Comparison of ENCODE assay signal across 9 cellular contexts in genomic region chr21:39063517-39063916, GRCh38.
"Had no signal": no experiment of that assay in that cellular context is flagged by ENCODE, and none has a peak within 500 bp of the region (broad histone marks: within the 10 kb centered on the region; RNA-seq: fewer than 3 reads in every experiment).

No MANE protein-coding gene starts in this region.

- H3K9me3 ChIP-seq: HAP-1 had no signal

- H3K36me3 ChIP-seq: HAP-1 had no signal

- H3K36me3 Mint-ChIP-seq: IgD-negative memory B cell had no signal

- H3K9ac ChIP-seq: GM23248 had no signal

- H3K4me1 ChIP-seq: HAP-1 had no signal

- FAIRE-seq: HepG2 had no signal

- H3K27ac Mint-ChIP-seq: HFFc6, IgD-negative memory B cell had no signal

- DNase-seq: GM23248, GOT3, H7, HFFc6, KBM-7 had no signal

- H3K4me3 Mint-ChIP-seq: HFFc6, IgD-negative memory B cell had no signal

- H3K4me3 ChIP-seq: GM23248, HAP-1 had no signal

- H3K27ac ChIP-seq: GM23248, HL-60 had no signal

- H2AFZ ChIP-seq: GM23248 had no signal
